24 cellular contexts compared by ENCODE assay signal in the genomic region with DNA sequence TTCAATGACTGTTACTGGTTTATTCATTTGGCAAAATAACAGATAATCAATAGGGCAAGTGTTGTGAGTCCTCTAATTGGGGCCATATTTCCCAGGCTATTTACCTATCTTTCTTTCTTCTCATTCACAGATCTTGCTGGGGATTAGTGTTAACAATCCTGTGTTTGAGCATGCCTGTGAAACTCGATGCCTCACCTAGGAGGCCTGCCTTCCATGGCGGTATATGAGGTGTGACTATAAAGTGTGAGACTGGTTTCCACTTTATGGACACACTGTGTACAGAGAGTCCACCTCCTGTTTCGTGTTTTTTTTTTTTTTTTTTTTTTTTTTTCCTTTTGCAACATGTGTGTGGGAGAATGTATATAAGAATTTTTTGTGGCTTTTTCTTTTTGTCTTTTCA.
DNase-seq lines count a peak whose midpoint lies in the region; ATAC-seq and TF ChIP-seq lines count a peak whose summit lies in the region.
"Had no signal": no experiment of that assay in that cellular context is flagged by ENCODE, and none has a peak within 500 bp of the region (broad histone marks: within the 10 kb centered on the region; RNA-seq: fewer than 3 reads in every experiment).

No MANE protein-coding gene starts in this region.

- no peak overlapping the region for H3K18ac ChIP-seq in mesendoderm (ENCODE audit: low read length)

- H3F3A ChIP-seq in GM23338 (replicated peaks; ENCODE audit: low read depth), result no peaks in the 10 kb centered on the region

- H3K79me2 ChIP-seq in GM23338 (replicated peaks; ENCODE audit: insufficient read depth) (no peaks in the 10 kb centered on the region), mesendoderm (ENCODE audit: control insufficient read depth, insufficient read depth, low read length) (no peaks in the 10 kb centered on the region)

- DNase-seq in GM23338 (ENCODE audit: low spot score) (peak; percentile 33), WTC11 (ENCODE audit: low spot score) (no peak), mesendoderm (peak; percentile 77), NCI-H2227 treated with DMSO at 0.1 percent for 48 hours (lab: John Stamatoyannopoulos, UW) (no peak), NCI-H1048 (lab: John Stamatoyannopoulos, UW) (no peak)
- DNase-seq in effector memory CD4-positive, alpha-beta T cell, result no peak
- DNase-seq: activated CD4-positive, alpha-beta T cell treated with anti-CD3 and anti-CD28 coated beads, Interleukin-2, amount 50 U/mL, for 4 hours; activated gamma-delta T cell treated with Interleukin-2 at 50 U/mL for 16 hours; activated naive CD8-positive, alpha-beta T cell treated with anti-CD3 and anti-CD28 coated beads, Interleukin-2, amount 10 ng/mL, durations not matched to agents 7 days and 5 days; activated T-cell treated with anti-CD3 and anti-CD28 coated beads, Interleukin-2, amount 50 U/mL, for 48 hours; CD8-positive, alpha-beta memory T cell; effector memory CD8-positive, alpha-beta T cell; nucleus accumbens; PC-3; SK-N-SH; stimulated activated CD4-positive, alpha-beta T cell treated with anti-CD3 and anti-CD28 coated beads, Interleukin-4, amount 100 ng/mL, for 4 hours had no signal

- H4K5ac ChIP-seq in mesendoderm (ENCODE audit: low read length), result no peak overlapping the region

- TF ChIP-seq CTCF in GM23338 (conservative IDR thresholded peaks at IDR 0.05; ENCODE audit: low read depth in 2 of 2) (no peak), WTC11 (IDR thresholded peaks at IDR 0.05) (no peak)

- H3K4me1 Mint-ChIP-seq in GM23338, result peaks cover 13% of the 10 kb centered on the region
- H3K4me1 Mint-ChIP-seq in WTC11, result peaks cover 17% of the 10 kb centered on the region
- H3K4me1 Mint-ChIP-seq: activated naive CD8-positive, alpha-beta T cell treated with anti-CD3 and anti-CD28 coated beads, Interleukin-2, amount 10 ng/mL, durations not matched to agents 7 days and 5 days; CD8-positive, alpha-beta memory T cell; IgD-negative memory B cell; stimulated activated effector memory CD8-positive, alpha-beta T cell treated with anti-CD3 and anti-CD28 coated beads, Interleukin-12 subunit alpha, Interleukin-12 subunit beta, amount 100 ng/mL, for 72 hours had no signal

- H3K56ac ChIP-seq in mesendoderm (ENCODE audit: low read length), result no peak overlapping the region

- H4K8ac ChIP-seq in mesendoderm (ENCODE audit: low read depth, low read length), result no peak overlapping the region

- H3K36me3 ChIP-seq in GM23338 (ENCODE audit: insufficient read depth) (no peaks in the 10 kb centered on the region), mesendoderm (ENCODE audit: control insufficient read depth, insufficient read depth, low read length) (no peaks in the 10 kb centered on the region)
- no peaks in the 10 kb centered on the region for H3K36me3 ChIP-seq in effector memory CD4-positive, alpha-beta T cell (ENCODE audit: control insufficient read depth, insufficient read depth, low read length)
- H3K36me3 ChIP-seq: ascending aorta, cardiac muscle cell, tibial nerve had no signal

- no peak overlapping the region for H3K23ac ChIP-seq in mesendoderm (ENCODE audit: low read length)

- CTCF ChIA-PET in WTC11 (lab: Charles Lee), result interaction anchor here (0.6 to 0.7 kb wide), 2 partner anchors 227 to 550 kb away, joined by 4 to 5 read pairs; no protein-coding TSS in a partner anchor

- H3K27me3 ChIP-seq in GM23338 (ENCODE audit: insufficient read depth), result no peaks in the 10 kb centered on the region
- H3K27me3 ChIP-seq in mesendoderm (ENCODE audit: insufficient read depth, low read length, poor library complexity), result no peaks in the 10 kb centered on the region
- no peaks in the 10 kb centered on the region for H3K27me3 ChIP-seq in effector memory CD4-positive, alpha-beta T cell (replicated peaks; ENCODE audit: control insufficient read depth, insufficient read depth, low read length, poor library complexity, severe bottlenecking)
- H3K27me3 ChIP-seq: ascending aorta, cardiac muscle cell, tibial nerve had no signal

- no peaks in the 10 kb centered on the region for H3K27me3 Mint-ChIP-seq in GM23338 (ENCODE audit: insufficient read depth, low read depth, poor library complexity)
- H3K27me3 Mint-ChIP-seq in WTC11 (ENCODE audit: low read depth), result no peaks in the 10 kb centered on the region
- H3K27me3 Mint-ChIP-seq: activated naive CD8-positive, alpha-beta T cell treated with anti-CD3 and anti-CD28 coated beads, Interleukin-2, amount 10 ng/mL, durations not matched to agents 7 days and 5 days; CD8-positive, alpha-beta memory T cell; effector memory CD8-positive, alpha-beta T cell; IgD-negative memory B cell had no signal

- no peak overlapping the region for H3K4me2 ChIP-seq in GM23338
- no peak overlapping the region for H3K4me2 ChIP-seq in mesendoderm (ENCODE audit: low read length)
- H3K4me2 ChIP-seq: SK-N-SH had no signal

- H2BK120ac ChIP-seq in mesendoderm (ENCODE audit: low read depth, low read length), result no peak overlapping the region

- H3K36me3 Mint-ChIP-seq in GM23338 (ENCODE audit: low read depth) (no peaks in the 10 kb centered on the region), WTC11 (no peaks in the 10 kb centered on the region)
- H3K36me3 Mint-ChIP-seq: activated naive CD8-positive, alpha-beta T cell treated with anti-CD3 and anti-CD28 coated beads, Interleukin-2, amount 10 ng/mL, durations not matched to agents 7 days and 5 days; CD8-positive, alpha-beta memory T cell; IgD-negative memory B cell; stimulated activated effector memory CD8-positive, alpha-beta T cell treated with anti-CD3 and anti-CD28 coated beads, Interleukin-12 subunit alpha, Interleukin-12 subunit beta, amount 100 ng/mL, for 72 hours had no signal

- H4K20me1 ChIP-seq in GM23338 (replicated peaks; ENCODE audit: insufficient read depth), result no peaks in the 10 kb centered on the region

- no peak overlapping the region for H2BK15ac ChIP-seq in mesendoderm (replicated peaks; ENCODE audit: low read depth)

- H3K79me1 ChIP-seq in mesendoderm (ENCODE audit: low read length), result no peaks in the 10 kb centered on the region

- H3K4me3 Mint-ChIP-seq in GM23338 (no peak overlapping the region), WTC11 (no peak overlapping the region)
- H3K4me3 Mint-ChIP-seq: activated naive CD8-positive, alpha-beta T cell treated with anti-CD3 and anti-CD28 coated beads, Interleukin-2, amount 10 ng/mL, durations not matched to agents 7 days and 5 days; CD8-positive, alpha-beta memory T cell; effector memory CD8-positive, alpha-beta T cell; IgD-negative memory B cell; mesothelial cell of epicardium; stimulated activated effector memory CD8-positive, alpha-beta T cell treated with anti-CD3 and anti-CD28 coated beads, Interleukin-12 subunit alpha, Interleukin-12 subunit beta, amount 100 ng/mL, for 72 hours had no signal

- H2BK5ac ChIP-seq in mesendoderm (ENCODE audit: low read length), result no peak overlapping the region

- peak; percentile 86 for ATAC-seq in GM23338
- peak; percentile 93 for ATAC-seq in WTC11
- ATAC-seq: activated CD4-positive, CD25-positive, alpha-beta regulatory T cell treated with anti-CD3 and anti-CD28 coated beads, Interleukin-2, amount 50 U/mL, for 24 hours; effector memory CD8-positive, alpha-beta T cell; PC-3; stimulated activated effector memory CD8-positive, alpha-beta T cell treated with anti-CD3 and anti-CD28 coated beads, Interleukin-12 subunit alpha, Interleukin-12 subunit beta, amount 100 ng/mL, for 72 hours had no signal

- H3K9me2 ChIP-seq in GM23338 (ENCODE audit: insufficient read depth), result no peaks in the 10 kb centered on the region
- H3K9me2 ChIP-seq: SK-N-SH had no signal

- POLR2A ChIA-PET in WTC11 (lab: Charles Lee), result no interaction called here

- WGBS in mesendoderm (ENCODE audit: extremely low coverage, insufficient coverage, low lambda C conversion rate), result no CpG with 5 or more reads among the region's 3 CpGs

- H3K9me3 Mint-ChIP-seq in GM23338, result no peaks in the 10 kb centered on the region
- no peaks in the 10 kb centered on the region for H3K9me3 Mint-ChIP-seq in WTC11

- H3K4ac ChIP-seq in mesendoderm (ENCODE audit: low read depth, low read length), result no peak overlapping the region

- no peaks in the 10 kb centered on the region for H3K9me3 ChIP-seq in effector memory CD4-positive, alpha-beta T cell (ENCODE audit: control insufficient read depth, low read length)
- H3K9me3 ChIP-seq: SK-N-SH had no signal

- peaks cover 2% of the 10 kb centered on the region for H3K4me1 ChIP-seq in GM23338 (ENCODE audit: insufficient read depth)
- H3K4me1 ChIP-seq in mesendoderm (ENCODE audit: control insufficient read depth, low read depth, low read length), result no peaks in the 10 kb centered on the region
- no peaks in the 10 kb centered on the region for H3K4me1 ChIP-seq in effector memory CD4-positive, alpha-beta T cell (ENCODE audit: control insufficient read depth, insufficient read depth, low read length, poor library complexity, severe bottlenecking)

- H3K27ac Mint-ChIP-seq in GM23338 (no peak overlapping the region; the same call in 1 of the 2 replicates), WTC11 (no peak overlapping the region)
- H3K27ac Mint-ChIP-seq: activated naive CD8-positive, alpha-beta T cell treated with anti-CD3 and anti-CD28 coated beads, Interleukin-2, amount 10 ng/mL, durations not matched to agents 7 days and 5 days; CD8-positive, alpha-beta memory T cell; effector memory CD8-positive, alpha-beta T cell; IgD-negative memory B cell; mesothelial cell of epicardium; stimulated activated effector memory CD8-positive, alpha-beta T cell treated with anti-CD3 and anti-CD28 coated beads, Interleukin-12 subunit alpha, Interleukin-12 subunit beta, amount 100 ng/mL, for 72 hours had no signal

- H3K4me3 ChIP-seq in GM23338, result no peak overlapping the region
- no peak overlapping the region for H3K4me3 ChIP-seq in mesendoderm (ENCODE audit: low read length)
- H3K4me3 ChIP-seq in effector memory CD4-positive, alpha-beta T cell (ENCODE audit: insufficient read depth, low read depth, low read length, poor library complexity, severe bottlenecking), result no peak overlapping the region
- H3K4me3 ChIP-seq: ascending aorta, cardiac muscle cell, tibial nerve had no signal

- TF ChIP-seq RAD21 in Ishikawa (IDR thresholded peaks at IDR 0.05; ENCODE audit: low read depth), result no peak

- H3K27ac ChIP-seq in GM23338 (ENCODE audit: low read depth) (no peak overlapping the region), mesendoderm (ENCODE audit: low read depth, low read length) (no peak overlapping the region)
- H3K27ac ChIP-seq in effector memory CD4-positive, alpha-beta T cell (ENCODE audit: insufficient read depth, low read length, poor library complexity, severe bottlenecking), result no peak overlapping the region
- H3K27ac ChIP-seq: ascending aorta, cardiac muscle cell, tibial nerve had no signal

- H3K9ac ChIP-seq in mesendoderm (ENCODE audit: low read length), result no peak overlapping the region
- H3K9ac ChIP-seq: SK-N-SH had no signal

- no peak for TF ChIP-seq EP300 in Ishikawa (IDR thresholded peaks at IDR 0.05; ENCODE audit: borderline replicate concordance)

- no peak overlapping the region for H2AK5ac ChIP-seq in mesendoderm (ENCODE audit: low read length)

- no peak overlapping the region for H2AFZ ChIP-seq in GM23338

TF ChIP-seq in GM23338, 12 proteins besides CTCF, POLR2A, EP300 and RAD21 (continues in another document):
- TF ChIP-seq CREB1 (CRISPR knock-in tag; IDR thresholded peaks at IDR 0.05; ENCODE audit: low read depth), result no peak

TF ChIP-seq in Ishikawa, 13 proteins besides CTCF, POLR2A, EP300 and RAD21 (continues in another document):
- no peak for TF ChIP-seq YY1 (IDR thresholded peaks at IDR 0.05; ENCODE audit: low read depth)

Comparison
In these comparisons a context has a peak if more than half of its experiments do, and no peak if none do; other contexts are left out.
1. DNase-seq: peak in GM23338 (single experiment) and mesendoderm (single experiment); none in WTC11 (single experiment), NCI-H2227 treated with DMSO at 0.1 percent for 48 hours (single experiment), NCI-H1048 (single experiment) and effector memory CD4-positive, alpha-beta T cell (0 of 3).